Comparison of ENCODE assay signal across 14 cellular contexts in the genomic region with DNA sequence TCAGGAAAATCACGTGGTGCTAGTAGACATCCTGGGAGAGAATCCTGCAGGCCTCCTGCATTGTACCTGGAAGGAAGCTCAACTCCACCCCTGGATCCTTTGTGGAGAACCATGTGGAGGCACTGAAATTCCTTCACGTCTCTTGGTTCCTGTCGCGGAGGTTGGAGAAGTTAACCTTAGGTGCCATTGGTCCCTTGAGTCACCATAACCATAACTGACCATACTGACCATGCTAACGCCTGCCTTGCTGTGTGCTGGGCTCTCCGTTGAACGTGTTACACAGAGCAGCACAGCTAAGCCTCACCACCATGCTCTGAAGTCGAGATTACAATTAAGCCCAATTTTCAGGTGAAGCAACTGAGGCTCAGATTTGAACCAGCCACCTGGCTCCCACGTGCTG. TPM values are rescaled to one million over a fixed set of nuclear protein-coding genes. Genes with fewer than 3 reads are reported as not detected.
DNase-seq lines count a peak whose midpoint lies in the region; ATAC-seq and TF ChIP-seq lines count a peak whose summit lies in the region.
"Had no signal": no experiment of that assay in that cellular context is flagged by ENCODE, and none has a peak within 500 bp of the region (broad histone marks: within the 10 kb centered on the region; RNA-seq: fewer than 3 reads in every experiment).

No MANE protein-coding gene starts in this region.

- H3K36me3 ChIP-seq in Karpas-422 (ENCODE audit: insufficient read depth, low read length) = no peaks in the 10 kb centered on the region
- H3K36me3 ChIP-seq in endodermal cell (ENCODE audit: control insufficient read depth, insufficient read depth, low read length) = no peaks in the 10 kb centered on the region

- H3K27ac Mint-ChIP-seq in endodermal cell (no peak overlapping the region), osteocyte (ENCODE audit: unreplicated experiment) (no peak overlapping the region)
- H3K27ac Mint-ChIP-seq in activated naive CD4-positive, alpha-beta T cell treated with anti-CD3 and anti-CD28 coated beads, Interleukin-2, amount 10 ng/mL, durations not matched to agents 7 days and 5 days = no peak overlapping the region
- H3K27ac Mint-ChIP-seq: CD4-positive, alpha-beta memory T cell had no signal

- no peak overlapping the region for H3K4me3 ChIP-seq in Karpas-422 (ENCODE audit: low read length)
- no peak overlapping the region for H3K4me3 ChIP-seq in endodermal cell (ENCODE audit: low read length)
- H3K4me3 ChIP-seq: A549, GM12878 had no signal

- H3K27ac ChIP-seq in Karpas-422 (ENCODE audit: low read length) (peak overlapping the region; percentile 90), endodermal cell (ENCODE audit: low read depth, low read length) (no peak overlapping the region)
- H3K27ac ChIP-seq: A549, C4-2B had no signal

- no peak for TF ChIP-seq CTCF in endodermal cell (conservative IDR thresholded peaks at IDR 0.05)
- no peak for TF ChIP-seq CTCF in osteocyte (IDR thresholded peaks at IDR 0.05)

- H3K4me2 ChIP-seq in Karpas-422 (ENCODE audit: low read depth, low read length, poor library complexity, severe bottlenecking) = peak overlapping the region; percentile 64
- H3K4me2 ChIP-seq: A549 had no signal

- no peak for DNase-seq in Karpas-422
- DNase-seq in endodermal cell = peak; percentile 12
- DNase-seq in osteocyte (ENCODE audit: extremely low spot score, unreplicated experiment) = peak; percentile 60
- no peak for DNase-seq in activated naive CD4-positive, alpha-beta T cell treated with anti-CD3 and anti-CD28 coated beads, Interleukin-2, amount 10 ng/mL, durations not matched to agents 7 days and 5 days
- DNase-seq in SW480 (ENCODE audit: low spot score) = no peak
- no peak for DNase-seq in left colon
- DNase-seq: BE2C; CD4-positive, alpha-beta memory T cell; DMS79 had no signal

- no peaks in the 10 kb centered on the region for H3K9me2 ChIP-seq in Karpas-422 (replicated peaks; ENCODE audit: insufficient read depth, low read length)

- no peaks in the 10 kb centered on the region for H3K79me2 ChIP-seq in Karpas-422 (ENCODE audit: low read length)

- H3K4me1 Mint-ChIP-seq in endodermal cell = no peaks in the 10 kb centered on the region
- H3K4me1 Mint-ChIP-seq in osteocyte (ENCODE audit: unreplicated experiment) = peaks cover 36% of the 10 kb centered on the region
- no peaks in the 10 kb centered on the region for H3K4me1 Mint-ChIP-seq in activated naive CD4-positive, alpha-beta T cell treated with anti-CD3 and anti-CD28 coated beads, Interleukin-2, amount 10 ng/mL, durations not matched to agents 7 days and 5 days

- intact Hi-C loops in left colon (cut with DNase I, micrococcal nuclease) = no loop called here

- no peak for ATAC-seq in left colon
- ATAC-seq: A549, GM12878, HCT116 had no signal

- H3K36me3 Mint-ChIP-seq in endodermal cell (ENCODE audit: low read depth) = no peaks in the 10 kb centered on the region
- H3K36me3 Mint-ChIP-seq in osteocyte (ENCODE audit: unreplicated experiment) = peaks cover 20% of the 10 kb centered on the region
- no peaks in the 10 kb centered on the region for H3K36me3 Mint-ChIP-seq in activated naive CD4-positive, alpha-beta T cell treated with anti-CD3 and anti-CD28 coated beads, Interleukin-2, amount 10 ng/mL, durations not matched to agents 7 days and 5 days
- H3K36me3 Mint-ChIP-seq: CD4-positive, alpha-beta memory T cell had no signal

- H3K4me3 Mint-ChIP-seq in endodermal cell (no peak overlapping the region), osteocyte (ENCODE audit: unreplicated experiment) (no peak overlapping the region)
- no peak overlapping the region for H3K4me3 Mint-ChIP-seq in activated naive CD4-positive, alpha-beta T cell treated with anti-CD3 and anti-CD28 coated beads, Interleukin-2, amount 10 ng/mL, durations not matched to agents 7 days and 5 days
- H3K4me3 Mint-ChIP-seq: CD4-positive, alpha-beta memory T cell had no signal

- no peaks in the 10 kb centered on the region for H4K20me1 ChIP-seq in Karpas-422 (ENCODE audit: insufficient read depth, low read depth, low read length)

- H3K9ac ChIP-seq in Karpas-422 (ENCODE audit: low read length) (peak overlapping the region; percentile 60), endodermal cell (ENCODE audit: extremely low read depth, low read length, poor library complexity, severe bottlenecking) (no peak overlapping the region)

- CTCF ChIA-PET in activated naive CD4-positive, alpha-beta T cell treated with anti-CD3 and anti-CD28 coated beads, Interleukin-2, amount 10 ng/mL, durations not matched to agents 7 days and 5 days (lab: Charles Lee) = interaction anchor here (1.0 to 2.1 kb wide), 2 partner anchors 41 to 216 kb away, joined by 4 to 11 read pairs; no protein-coding TSS in a partner anchor

- H2AFZ ChIP-seq in Karpas-422 (ENCODE audit: low read length) = peak overlapping the region; percentile 6

- H3K27me3 ChIP-seq in Karpas-422 (ENCODE audit: low read length) (no peaks in the 10 kb centered on the region), endodermal cell (ENCODE audit: control insufficient read depth, insufficient read depth, low read length, poor library complexity, severe bottlenecking) (no peaks in the 10 kb centered on the region)
- H3K27me3 ChIP-seq: BE2C had no signal

- H3K9me3 Mint-ChIP-seq in endodermal cell (no peaks in the 10 kb centered on the region), osteocyte (ENCODE audit: unreplicated experiment) (no peaks in the 10 kb centered on the region)
- no peaks in the 10 kb centered on the region for H3K9me3 Mint-ChIP-seq in activated naive CD4-positive, alpha-beta T cell treated with anti-CD3 and anti-CD28 coated beads, Interleukin-2, amount 10 ng/mL, durations not matched to agents 7 days and 5 days
- H3K9me3 Mint-ChIP-seq: CD4-positive, alpha-beta memory T cell had no signal

- H3K9me3 ChIP-seq in Karpas-422 (ENCODE audit: low read length) (no peaks in the 10 kb centered on the region), endodermal cell (ENCODE audit: control insufficient read depth, low read length) (no peaks in the 10 kb centered on the region)
- H3K9me3 ChIP-seq: A549, BE2C had no signal

- WGBS in endodermal cell (ENCODE audit: insufficient coverage in 1 of 2, insufficient read length in 1 of 2), 2 experiments = 95 to 97% methylated on average over 9 of the region's 9 CpGs

- H3K4me1 ChIP-seq in Karpas-422 (ENCODE audit: low read length) (peaks cover 85% of the 10 kb centered on the region), endodermal cell (ENCODE audit: control insufficient read depth, insufficient read depth, low read length) (no peaks in the 10 kb centered on the region)

- H3K27me3 Mint-ChIP-seq in endodermal cell (ENCODE audit: insufficient read depth) (no peaks in the 10 kb centered on the region), osteocyte (ENCODE audit: unreplicated experiment) (no peaks in the 10 kb centered on the region)
- H3K27me3 Mint-ChIP-seq in activated naive CD4-positive, alpha-beta T cell treated with anti-CD3 and anti-CD28 coated beads, Interleukin-2, amount 10 ng/mL, durations not matched to agents 7 days and 5 days = peaks cover 4% of the 10 kb centered on the region

RNA-seq across cellular contexts. Expression of a gene that starts 18.6 kb away (rescaled TPM):
- total RNA-seq in Karpas-422 (2014; rRNA removed; shearing (Covaris generic); ENCODE audit: low replicate concordance) = 0.07 and 0.11 TPM in 2 replicates
- 10 to 100 TPM; 12.3 to 21.9 TPM for total RNA-seq in endodermal cell
- polyA plus RNA-seq in endodermal cell (2013, experiment 1 of 2) = 55.9 TPM
- polyA plus RNA-seq in endodermal cell (2013, experiment 2 of 2) = 52.1 TPM
- total RNA-seq in osteocyte = 84.8 and 86.9 TPM in 2 replicates
- 1 to 10 TPM; 2.2 to 6.7 TPM for total RNA-seq in left colon
- total RNA-seq: HT-29 had no signal

Comparison
In these comparisons a context has a peak if more than half of its experiments do, and no peak if none do; other contexts are left out.
1. DNase-seq: peak in endodermal cell (single experiment) and osteocyte (single experiment); none in Karpas-422 (single experiment), activated naive CD4-positive, alpha-beta T cell treated with anti-CD3 and anti-CD28 coated beads, Interleukin-2, amount 10 ng/mL, durations not matched to agents 7 days and 5 days (single experiment), SW480 (single experiment) and left colon (0 of 2).